In genomic region chrX:132671229-132671641, GRCh38 we compare ENCODE assay signal across 22 cellular contexts.
DNase-seq lines count a peak whose midpoint lies in the region; ATAC-seq and TF ChIP-seq lines count a peak whose summit lies in the region.
"Had no signal": no experiment of that assay in that cellular context is flagged by ENCODE, and none has a peak within 500 bp of the region (broad histone marks: within the 10 kb centered on the region; RNA-seq: fewer than 3 reads in every experiment).

No MANE protein-coding gene starts in this region.

- H3K36me3 Mint-ChIP-seq in glutamatergic neuron (ENCODE audit: unreplicated experiment): no peaks in the 10 kb centered on the region
- no peaks in the 10 kb centered on the region for H3K36me3 Mint-ChIP-seq in T-helper 17 cell (ENCODE audit: low read depth)
- H3K36me3 Mint-ChIP-seq: CD14-positive monocyte, memory B cell had no signal

- H3K9me3 Mint-ChIP-seq in glutamatergic neuron (ENCODE audit: unreplicated experiment): no peaks in the 10 kb centered on the region
- H3K9me3 Mint-ChIP-seq: activated CD4-positive, alpha-beta T cell treated with anti-CD3 and anti-CD28 coated beads, Interleukin-2, amount 10 ng/mL, durations not matched to agents 24 days and 14 days; activated T-cell treated with anti-CD3 and anti-CD28 coated beads, Interleukin-2, amount 50 U/mL, for 4 hours; CD14-positive monocyte; memory B cell had no signal

- no peak for ATAC-seq in GM19463 (IDR thresholded peaks at IDR 0.05; ENCODE audit: unreplicated experiment)
- no peak for ATAC-seq in T-helper 17 cell
- ATAC-seq: activated T-cell treated with anti-CD3 and anti-CD28 coated beads, Interleukin-2, amount 50 U/mL, for 4 hours; GM12878; HCT116; left lobe of liver; SK-N-SH treated with all-trans-retinoic acid at 6 μM for 48 hours had no signal

- TF ChIP-seq CTCF in glutamatergic neuron (IDR thresholded peaks at IDR 0.05; ENCODE audit: partially characterized antibody, unreplicated experiment): no peak

- H3K27me3 Mint-ChIP-seq in glutamatergic neuron (ENCODE audit: unreplicated experiment) (no peaks in the 10 kb centered on the region), T-helper 17 cell (peaks cover 4% of the 10 kb centered on the region)

- H3K9me3 ChIP-seq in T-helper 17 cell (ENCODE audit: control insufficient read depth, low read length, poor library complexity, severe bottlenecking): no peaks in the 10 kb centered on the region

- DNase-seq in HT1080 (ENCODE audit: low read depth) (peak; percentile 59), astrocyte of the hippocampus (ENCODE audit: low read depth, low spot score) (peak; percentile 14), iPS-NIHi7 (ENCODE audit: extremely low spot score) (peak; percentile 69), glutamatergic neuron (no peak), T-helper 17 cell (no peak), SHP77 (lab: John Stamatoyannopoulos, UW) (no peak)
- DNase-seq: activated CD4-positive, alpha-beta T cell treated with anti-CD3 and anti-CD28 coated beads, Interleukin-2, amount 10 ng/mL, durations not matched to agents 24 days and 14 days; activated T-cell treated with anti-CD3 and anti-CD28 coated beads, Interleukin-2, amount 50 U/mL, for 4 hours; DND-41; Karpas-422; NCI-H1436; NCI-H446; NCI-H82; occipital lobe; stimulated activated naive CD4-positive, alpha-beta T cell treated with Interleukin-2 at 50 U/mL for 16 hours had no signal

- H3K27ac Mint-ChIP-seq in glutamatergic neuron (ENCODE audit: unreplicated experiment) (no peak overlapping the region), T-helper 17 cell (no peak overlapping the region)
- H3K27ac Mint-ChIP-seq: activated CD4-positive, alpha-beta T cell treated with anti-CD3 and anti-CD28 coated beads, Interleukin-2, amount 10 ng/mL, durations not matched to agents 24 days and 14 days; CD14-positive monocyte; memory B cell had no signal

- no peak overlapping the region for H3K4me3 Mint-ChIP-seq in glutamatergic neuron (ENCODE audit: unreplicated experiment)
- H3K4me3 Mint-ChIP-seq in T-helper 17 cell: no peak overlapping the region
- H3K4me3 Mint-ChIP-seq: activated CD4-positive, alpha-beta T cell treated with anti-CD3 and anti-CD28 coated beads, Interleukin-2, amount 10 ng/mL, durations not matched to agents 24 days and 14 days; activated T-cell treated with anti-CD3 and anti-CD28 coated beads, Interleukin-2, amount 50 U/mL, for 4 hours; CD14-positive monocyte; memory B cell had no signal

- peaks cover 2% of the 10 kb centered on the region for H3K4me1 Mint-ChIP-seq in glutamatergic neuron (ENCODE audit: low read depth, unreplicated experiment)
- peaks cover 2% of the 10 kb centered on the region for H3K4me1 Mint-ChIP-seq in T-helper 17 cell
- H3K4me1 Mint-ChIP-seq: activated CD4-positive, alpha-beta T cell treated with anti-CD3 and anti-CD28 coated beads, Interleukin-2, amount 10 ng/mL, durations not matched to agents 24 days and 14 days; CD14-positive monocyte; memory B cell had no signal

Comparison
In these comparisons a context has a peak if more than half of its experiments do, and no peak if none do; other contexts are left out.
1. DNase-seq: peak in HT1080 (single experiment), astrocyte of the hippocampus (single experiment) and iPS-NIHi7 (single experiment); none in glutamatergic neuron (single experiment), T-helper 17 cell (0 of 3) and SHP77 (0 of 2).